In the genomic region with DNA sequence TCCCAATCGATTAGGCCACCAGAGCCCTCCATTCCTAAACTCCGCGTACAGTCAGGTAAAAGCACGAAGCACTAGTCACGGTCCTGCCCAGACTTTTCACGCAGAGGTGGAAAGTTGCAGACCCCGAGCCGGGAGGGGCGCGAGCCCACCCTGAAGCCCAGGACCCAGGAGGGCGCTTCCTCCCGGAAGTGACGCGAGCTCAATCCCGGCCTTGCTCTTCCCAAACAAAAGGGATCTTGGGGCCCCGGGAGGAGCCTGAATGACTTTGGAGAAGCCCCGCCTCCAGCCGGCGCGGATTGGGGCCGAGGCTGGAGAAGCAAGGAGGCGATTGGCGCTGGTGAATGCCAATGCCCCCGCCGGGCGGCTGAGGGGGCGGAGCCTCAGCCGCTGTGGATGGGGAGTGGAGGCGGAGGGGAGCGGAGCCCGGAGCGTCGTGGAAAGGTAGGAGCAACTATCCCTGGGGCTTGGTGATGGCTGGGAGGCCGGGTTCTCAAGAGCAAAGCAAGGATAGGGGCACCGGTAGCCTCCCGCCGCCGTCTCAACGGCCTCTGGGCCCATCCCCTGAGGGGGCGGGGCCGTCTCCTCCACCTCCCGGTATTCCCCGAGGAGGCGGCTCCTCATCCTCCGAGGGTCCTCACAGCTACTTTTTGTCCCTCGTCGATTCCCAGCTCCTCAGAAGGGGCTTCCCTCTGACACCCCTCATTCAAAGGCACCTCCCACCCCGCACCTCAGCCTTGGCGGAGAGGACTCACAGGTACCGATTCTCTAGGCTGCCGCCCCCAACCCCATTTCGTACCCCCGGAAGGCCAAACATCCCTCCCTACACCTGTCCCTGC, we compare ENCODE assay signal across 8 cellular contexts. TPM values are rescaled to one million over a fixed set of nuclear protein-coding genes. Genes with fewer than 3 reads are reported as not detected.
A peak's percentile ranks its signal among the peaks of the same experiment; 100 is the strongest.
DNase-seq lines count a peak whose midpoint lies in the region; ATAC-seq and TF ChIP-seq lines count a peak whose summit lies in the region.

A gene with protein sequence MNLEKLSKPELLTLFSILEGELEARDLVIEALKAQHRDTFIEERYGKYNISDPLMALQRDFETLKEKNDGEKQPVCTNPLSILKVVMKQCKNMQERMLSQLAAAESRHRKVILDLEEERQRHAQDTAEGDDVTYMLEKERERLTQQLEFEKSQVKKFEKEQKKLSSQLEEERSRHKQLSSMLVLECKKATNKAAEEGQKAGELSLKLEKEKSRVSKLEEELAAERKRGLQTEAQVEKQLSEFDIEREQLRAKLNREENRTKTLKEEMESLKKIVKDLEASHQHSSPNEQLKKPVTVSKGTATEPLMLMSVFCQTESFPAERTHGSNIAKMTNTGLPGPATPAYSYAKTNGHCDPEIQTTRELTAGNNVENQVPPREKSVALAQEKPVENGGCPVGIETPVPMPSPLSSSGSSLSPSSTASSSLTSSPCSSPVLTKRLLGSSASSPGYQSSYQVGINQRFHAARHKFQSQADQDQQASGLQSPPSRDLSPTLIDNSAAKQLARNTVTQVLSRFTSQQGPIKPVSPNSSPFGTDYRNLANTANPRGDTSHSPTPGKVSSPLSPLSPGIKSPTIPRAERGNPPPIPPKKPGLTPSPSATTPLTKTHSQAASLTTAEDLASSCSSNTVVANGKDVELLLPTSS (plus strand): TSS at position 383 of the 836 bp plus-strand sequence. CDS start 19,952 bp downstream, outside the sequence.

- H3K9ac ChIP-seq in HUES6 (ENCODE audit: low read length) (peak within 1 kb of the TSS; percentile 82), OCI-LY3 (ENCODE audit: low read length) (peak within 1 kb of the TSS; percentile 52), mucosa of rectum (ENCODE audit: low read depth in 1 of 2, low read length in 2 of 2) (peak within 1 kb of the TSS; percentile 99)

- in situ Hi-C loops in Caki2 (cut with HindIII; ENCODE audit: low pct_unique_long_range_greater_than_20kb, low sequenced_read_pairs): no loop called here

- H2AFZ ChIP-seq in OCI-LY3 (ENCODE audit: low read depth, low read length): peak within 1 kb of the TSS; percentile 87

- H3K9me3 ChIP-seq in HUES6 (ENCODE audit: control insufficient read depth, insufficient read depth, low read depth, low read length): no peaks in the 10 kb centered on the region
- no peaks in the 10 kb centered on the region for H3K9me3 ChIP-seq in OCI-LY3 (ENCODE audit: insufficient read depth, low read length)
- no peaks in the 10 kb centered on the region for H3K9me3 ChIP-seq in mucosa of rectum (ENCODE audit: control insufficient read depth in 2 of 2, low read length in 2 of 2)

- H3K27me3 ChIP-seq in HUES6 (ENCODE audit: control insufficient read depth, insufficient read depth, low read length) (no peaks in the 10 kb centered on the region), OCI-LY3 (ENCODE audit: low read depth, low read length) (peaks cover 8% of the 10 kb centered on the region; the same call in 1 of the 2 replicates), mucosa of rectum (ENCODE audit: control insufficient read depth in 2 of 2, insufficient read depth in 2 of 2, low read length in 2 of 2) (no peaks in the 10 kb centered on the region)

- H3K36me3 ChIP-seq in HUES6 (ENCODE audit: control insufficient read depth, insufficient read depth, low read length) (no peaks in the 10 kb centered on the region), OCI-LY3 (replicated peaks; ENCODE audit: low read depth, low read length) (no peaks in the 10 kb centered on the region), mucosa of rectum (ENCODE audit: control insufficient read depth in 2 of 2, insufficient read depth in 2 of 2, low read length in 2 of 2) (no peaks in the 10 kb centered on the region)

- no peak for TF ChIP-seq CTCF in OCI-LY3 (IDR thresholded peaks at IDR 0.05; ENCODE audit: low read depth, low read length)
- TF ChIP-seq CTCF in epithelial cell of proximal tubule (conservative IDR thresholded peaks at IDR 0.05; ENCODE audit: low read depth, low read length): no peak

- no peaks in the 10 kb centered on the region for H3K79me2 ChIP-seq in OCI-LY3 (ENCODE audit: low read length)

- H3K4me3 ChIP-seq in HUES6 (ENCODE audit: low read depth, low read length) (peak within 1 kb of the TSS; percentile 97), OCI-LY3 (ENCODE audit: low read length) (peak within 1 kb of the TSS; percentile 84), epithelial cell of proximal tubule (ENCODE audit: low read depth, low read length) (peak within 1 kb of the TSS; percentile 100), mucosa of rectum (ENCODE audit: low read length in 2 of 2) (peak within 1 kb of the TSS; percentile 91 to 97)

- no peaks in the 10 kb centered on the region for H4K20me1 ChIP-seq in OCI-LY3 (ENCODE audit: insufficient read depth, low read length)

- DNase-seq in Caki2 (ENCODE audit: low read depth) (peak; percentile 94), epithelial cell of proximal tubule (ENCODE audit: low read depth) (no peak)
- DNase-seq in activated T-cell treated with anti-CD3 and anti-CD28 coated beads, Interleukin-2, amount 50 U/mL, for 1 hour: peak; percentile 80
- DNase-seq in stimulated activated CD8-positive, alpha-beta memory T cell treated with anti-CD3 and anti-CD28 coated beads, Interleukin-4, amount 100 ng/mL, for 4 hours (ENCODE audit: low read depth in 2 of 2, low spot score in 1 of 2): peak; percentile 41 to 58

- ATAC-seq in GM21447 (IDR thresholded peaks at IDR 0.05; ENCODE audit: unreplicated experiment): peak; percentile 68

- H3K4me2 ChIP-seq in OCI-LY3 (ENCODE audit: low read length): peak within 1 kb of the TSS; percentile 80

- peak within 1 kb of the TSS; percentile 76 for H3K27ac ChIP-seq in HUES6 (ENCODE audit: low read depth, low read length)
- H3K27ac ChIP-seq in OCI-LY3 (ENCODE audit: low read length): no peak within 1 kb of the TSS
- H3K27ac ChIP-seq in mucosa of rectum (ENCODE audit: low read depth in 2 of 2, low read length in 2 of 2): peak within 1 kb of the TSS; percentile 95 to 99

- H3K4me1 ChIP-seq in HUES6 (ENCODE audit: control insufficient read depth, insufficient read depth, low read length): peaks cover 26% of the 10 kb centered on the region
- H3K4me1 ChIP-seq in OCI-LY3 (ENCODE audit: low read length): peaks cover 50% of the 10 kb centered on the region
- peaks cover 42 to 46% of the 10 kb centered on the region in 2 donors for H3K4me1 ChIP-seq in mucosa of rectum (ENCODE audit: control insufficient read depth in 2 of 2, insufficient read depth in 2 of 2, low read length in 2 of 2)

RNA-seq across cellular contexts. Expression of the gene that starts here (rescaled TPM):
- 4.8 and 10.6 TPM in 2 replicates for total RNA-seq in Caki2 (2014; rRNA removed; shearing (Covaris generic); ENCODE audit: low replicate concordance)
- 26.1 and 27.2 TPM in 2 replicates for total RNA-seq in epithelial cell of proximal tubule
